ENCODE assay signal across 8 cellular contexts in the genomic region with DNA sequence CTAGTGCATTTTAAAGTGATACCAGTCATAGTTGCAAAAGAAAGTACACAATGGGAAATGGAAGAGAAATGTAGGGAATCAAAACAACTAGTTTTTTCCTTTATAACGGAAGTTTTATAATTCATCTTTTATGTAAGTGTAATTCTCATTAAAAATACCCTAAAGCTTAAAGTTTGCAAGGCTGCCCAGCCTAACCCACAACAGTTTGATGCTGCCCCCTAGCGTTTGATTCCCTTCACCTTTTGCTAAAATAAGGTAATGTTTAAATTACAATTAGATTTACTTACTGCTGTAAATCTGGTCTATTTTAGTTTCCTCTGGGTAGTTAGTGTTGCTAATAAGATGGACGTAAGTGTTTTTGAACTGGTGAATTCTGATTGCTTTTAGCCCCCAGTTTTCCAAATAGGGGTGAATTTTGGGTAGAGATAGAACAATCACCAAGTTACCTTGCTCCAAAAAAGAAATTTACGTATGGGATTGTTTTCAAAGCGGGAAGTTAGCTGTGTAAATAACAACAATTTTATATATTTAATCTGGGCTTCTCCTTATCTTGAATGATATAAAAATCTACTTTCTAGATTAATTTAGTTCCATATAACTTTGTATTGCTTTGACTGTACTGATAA. TPM values are rescaled to one million over a fixed set of nuclear protein-coding genes. Genes with fewer than 3 reads are reported as not detected.
A peak's percentile ranks its signal among the peaks of the same experiment; 100 is the strongest.
DNase-seq lines count a peak whose midpoint lies in the region; ATAC-seq, FAIRE-seq and TF ChIP-seq lines count a peak whose summit lies in the region.

No MANE protein-coding gene starts in this region.

- peak overlapping the region; percentile 100 for H3K27ac Mint-ChIP-seq in activated CD4-positive, alpha-beta memory T cell treated with anti-CD3 and anti-CD28 coated beads for 36 hours

- H3K27ac ChIP-seq in dorsolateral prefrontal cortex (peak overlapping the region in 49 of 59 donors; percentile 31 to 100 (median 99)), mucosa of rectum (ENCODE audit: low read depth in 2 of 2, low read length in 2 of 2) (peak overlapping the region in 1 of 2 donors; percentile 98)

- no peak overlapping the region for H3K4me3 ChIP-seq in AG09309 (ENCODE audit: control insufficient read depth, low read depth, low read length)
- H3K4me3 ChIP-seq in dorsolateral prefrontal cortex = peak overlapping the region in 56 of 59 donors; percentile 7 to 99 (median 88)
- H3K4me3 ChIP-seq in mucosa of rectum (ENCODE audit: low read length in 2 of 2) = peak overlapping the region; percentile 9 to 75

- intact Hi-C loops in activated CD4-positive, alpha-beta memory T cell treated with anti-CD3 and anti-CD28 coated beads for 36 hours (cut with micrococcal nuclease) = loop anchor here (1.0 to 2.0 kb wide), 6 partner anchors 84 to 342 kb away; no protein-coding TSS in a partner anchor
- intact Hi-C loops in dorsolateral prefrontal cortex (cut with DNase I) = loop anchor here in 1 of 2 donors (5.0 kb wide), 1 partner anchor 407 kb away; a partner anchor contains a TSS

- H3K27me3 ChIP-seq in dorsolateral prefrontal cortex (no peaks in the 10 kb centered on the region), mucosa of rectum (ENCODE audit: control insufficient read depth in 2 of 2, insufficient read depth in 2 of 2, low read length in 2 of 2) (no peaks in the 10 kb centered on the region)

- H3K36me3 Mint-ChIP-seq in activated CD4-positive, alpha-beta memory T cell treated with anti-CD3 and anti-CD28 coated beads for 36 hours = peaks cover 32% of the 10 kb centered on the region

- H3K4me1 ChIP-seq in mucosa of rectum (ENCODE audit: control insufficient read depth in 2 of 2, insufficient read depth in 2 of 2, low read length in 2 of 2) = peaks cover 12 to 22% of the 10 kb centered on the region in 2 donors

- ATAC-seq in HG03175 (IDR thresholded peaks at IDR 0.05; ENCODE audit: unreplicated experiment) = no peak

- CTCF ChIA-PET in activated CD4-positive, alpha-beta memory T cell treated with anti-CD3 and anti-CD28 coated beads for 36 hours (lab: Charles Lee) = interaction anchor here (0.6 to 3.2 kb wide), 29 partner anchors 9 to 407 kb away, joined by 3 to 60 read pairs (median 6); a partner anchor contains a TSS

- H3K36me3 ChIP-seq in mucosa of rectum (ENCODE audit: control insufficient read depth in 2 of 2, insufficient read depth in 2 of 2, low read length in 2 of 2) = no peaks in the 10 kb centered on the region

- peak overlapping the region; percentile 98 for H3K4me3 Mint-ChIP-seq in activated CD4-positive, alpha-beta memory T cell treated with anti-CD3 and anti-CD28 coated beads for 36 hours

- H3K4me1 Mint-ChIP-seq in activated CD4-positive, alpha-beta memory T cell treated with anti-CD3 and anti-CD28 coated beads for 36 hours (ENCODE audit: low read depth) = peaks cover 47% of the 10 kb centered on the region

- H3K9me3 Mint-ChIP-seq in activated CD4-positive, alpha-beta memory T cell treated with anti-CD3 and anti-CD28 coated beads for 36 hours = peaks cover 2% of the 10 kb centered on the region

- peak; percentile 78 for TF ChIP-seq CTCF in AG09309 (IDR thresholded peaks at IDR 0.05; ENCODE audit: control insufficient read depth, insufficient read depth, low read depth, low read length, missing control alignments)
- peak; percentile 70 to 99 (median 87) for TF ChIP-seq CTCF in dorsolateral prefrontal cortex (IDR thresholded peaks at IDR 0.05 in 54 of 56, conservative IDR thresholded peaks at IDR 0.05 in 2 of 56; ENCODE audit: low read depth in 1 of 56, partially characterized antibody in 56 of 56)

- POLR2A ChIA-PET in activated CD4-positive, alpha-beta memory T cell treated with anti-CD3 and anti-CD28 coated beads for 36 hours (lab: Charles Lee) = interaction anchor here (0.6 to 5.2 kb wide), 7 partner anchors 9 to 518 kb away, joined by 3 to 144 read pairs (median 4); no protein-coding TSS in a partner anchor

- FAIRE-seq in GM19239 (lab: Jason Lieb, UNC) = peak; percentile 96

- peak; percentile 45 for DNase-seq in AG09309 (ENCODE audit: low read depth)
- no peak for DNase-seq in GM19239 (ENCODE audit: insufficient read length, low spot score)
- peak; percentile 69 to 77 for DNase-seq in NCI-H446 (lab: John Stamatoyannopoulos, UW)
- peak; percentile 76 for DNase-seq in activated CD4-positive, alpha-beta memory T cell treated with anti-CD3 and anti-CD28 coated beads for 36 hours
- peak in 6 of 10 donors; percentile 45 to 81 (median 68) for DNase-seq in dorsolateral prefrontal cortex
- peak; percentile 57 to 68 for DNase-seq in stimulated activated CD8-positive, alpha-beta memory T cell treated with anti-CD3 and anti-CD28 coated beads, Interleukin-7, amount 100 ng/mL, for 4 hours (ENCODE audit: low read depth in 2 of 2)

- peaks cover 3% of the 10 kb centered on the region for H3K27me3 Mint-ChIP-seq in activated CD4-positive, alpha-beta memory T cell treated with anti-CD3 and anti-CD28 coated beads for 36 hours

- no peaks in the 10 kb centered on the region for H3K9me3 ChIP-seq in mucosa of rectum (ENCODE audit: control insufficient read depth in 2 of 2, low read length in 2 of 2)

- H3K9ac ChIP-seq in mucosa of rectum (ENCODE audit: low read depth in 1 of 2, low read length in 2 of 2) = peak overlapping the region in 1 of 2 donors; percentile 19

RNA-seq across cellular contexts. Expression of a gene that starts 3.4 kb away (rescaled TPM):
- total RNA-seq in activated CD4-positive, alpha-beta memory T cell treated with anti-CD3 and anti-CD28 coated beads for 36 hours = 10 to 100 TPM; 36.1 to 37.4 TPM
- 100 to 1,000 TPM in 101 of 120 experiments, 10 to 100 TPM in 19; 62.6 to 201 (median 128) TPM for total RNA-seq in dorsolateral prefrontal cortex
